In the genomic region with DNA sequence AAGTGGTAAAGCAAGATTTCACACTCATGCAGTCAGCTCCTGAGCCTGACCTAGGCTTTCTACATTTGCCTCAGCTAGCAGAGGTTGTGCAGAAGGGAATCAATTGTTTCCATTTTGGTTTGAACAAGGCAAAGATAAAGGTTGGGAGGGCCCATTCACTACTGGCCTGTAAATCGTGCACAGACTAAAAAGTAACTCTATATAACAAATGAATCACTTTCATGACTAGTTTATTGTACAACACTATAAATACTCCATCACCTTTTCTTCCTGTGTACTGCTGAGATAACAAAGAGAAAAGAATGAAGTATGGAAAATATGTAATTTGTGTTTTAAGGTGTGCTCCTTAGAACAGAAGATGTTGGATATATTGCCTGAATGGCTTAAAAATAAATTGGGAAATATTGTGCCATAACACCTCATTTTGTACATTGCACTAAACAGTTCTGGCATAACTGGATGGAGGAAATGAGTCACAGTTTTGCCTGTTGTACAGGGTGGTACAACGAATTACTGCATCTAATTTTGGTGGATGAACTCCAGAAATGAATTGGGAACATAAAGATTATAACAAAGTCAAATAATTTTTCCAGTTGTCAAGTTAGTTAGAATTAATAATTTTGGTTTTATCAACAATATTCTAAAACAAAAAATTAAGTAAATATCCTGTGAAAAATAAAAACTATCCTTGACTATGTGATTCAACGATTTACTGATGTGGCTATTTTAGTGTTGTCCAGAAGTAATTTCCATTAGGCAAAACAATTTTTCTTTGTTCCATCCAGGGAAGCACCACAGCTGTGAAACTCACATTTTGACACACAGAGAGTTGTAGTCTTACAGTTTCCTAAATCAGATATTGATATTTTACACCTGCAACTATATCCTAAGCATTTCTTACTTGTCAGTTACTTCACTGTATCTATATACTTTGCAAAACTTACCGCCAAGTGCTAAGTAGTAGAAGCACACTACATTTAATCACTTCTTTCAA, we compare ENCODE assay signal across 11 cellular contexts. TPM values are rescaled to one million over a fixed set of nuclear protein-coding genes. Genes with fewer than 3 reads are reported as not detected.
DNase-seq lines count a peak whose midpoint lies in the region; ATAC-seq and TF ChIP-seq lines count a peak whose summit lies in the region.
"Had no signal": no experiment of that assay in that cellular context is flagged by ENCODE, and none has a peak within 500 bp of the region (broad histone marks: within the 10 kb centered on the region; RNA-seq: fewer than 3 reads in every experiment).

No MANE protein-coding gene starts in this region.

- TF ChIP-seq POLR2A in stomach (IDR thresholded peaks at IDR 0.05), result no peak

- H3K9me3 ChIP-seq in ascending aorta (no peaks in the 10 kb centered on the region), stomach (no peaks in the 10 kb centered on the region)
- H3K9me3 ChIP-seq in CD4-positive, alpha-beta memory T cell (ENCODE audit: control insufficient read depth in 1 of 2, low read length in 2 of 2), result no peaks in the 10 kb centered on the region

- ATAC-seq in HG03039 (IDR thresholded peaks at IDR 0.05; ENCODE audit: unreplicated experiment), result no peak

- no peaks in the 10 kb centered on the region for H3K4me1 Mint-ChIP-seq in CD4-positive, alpha-beta memory T cell

- no peaks in the 10 kb centered on the region for H3K27me3 ChIP-seq in ascending aorta
- H3K27me3 ChIP-seq in stomach, result no peaks in the 10 kb centered on the region
- no peaks in the 10 kb centered on the region for H3K27me3 ChIP-seq in CD4-positive, alpha-beta memory T cell (ENCODE audit: insufficient read depth, low read length)

- no peaks in the 10 kb centered on the region for H3K27me3 Mint-ChIP-seq in CD4-positive, alpha-beta memory T cell

- no peak for TF ChIP-seq EP300 in stomach (IDR thresholded peaks at IDR 0.05)

- 57 to 71% (median 62%) methylated on average over 4 of the region's 4 CpGs for WGBS in stomach, 5 donors

- peaks cover 0 to 7% (median 2%) of the 10 kb centered on the region in 8 donors for H3K9me3 Mint-ChIP-seq in CD4-positive, alpha-beta memory T cell
- H3K9me3 Mint-ChIP-seq: H9 had no signal

- CTCF ChIA-PET in CD4-positive, alpha-beta memory T cell (lab: Charles Lee; ENCODE audit: partially characterized antibody), result no interaction called here

- peak; percentile 23 for DNase-seq in HT-29 (ENCODE audit: low spot score)
- no peak for DNase-seq in ascending aorta (ENCODE audit: low spot score in 2 of 2)
- peak; percentile 62 for DNase-seq in globus pallidus (ENCODE audit: low spot score)
- DNase-seq in stomach, result no peak
- no peak for DNase-seq in COR-L47 (lab: John Stamatoyannopoulos, UW)
- no peak for DNase-seq in HUDEP-2 (lab: John Stamatoyannopoulos, UW; ENCODE audit: unreplicated experiment in 76 of 76)
- no peak for DNase-seq in CD4-positive, alpha-beta memory T cell
- DNase-seq: H9, NCI-H1694, SHP77 had no signal

- intact Hi-C loops in ascending aorta (cut with DNase I), result no loop called here
- intact Hi-C loops in stomach (cut with DNase I; ENCODE audit: low total_unique reads), result no loop called here
- intact Hi-C loops in CD4-positive, alpha-beta memory T cell (cut with micrococcal nuclease), result no loop called here

- H3K4me1 ChIP-seq in ascending aorta, result peaks cover 0 to 18% of the 10 kb centered on the region in 2 donors
- peaks cover 0 to 13% (median 7%) of the 10 kb centered on the region in 4 donors for H3K4me1 ChIP-seq in stomach
- H3K4me1 ChIP-seq in CD4-positive, alpha-beta memory T cell (ENCODE audit: insufficient read depth, low read length), result no peaks in the 10 kb centered on the region

- H3K36me3 ChIP-seq in ascending aorta (no peaks in the 10 kb centered on the region), stomach (no peaks in the 10 kb centered on the region)
- no peaks in the 10 kb centered on the region for H3K36me3 ChIP-seq in CD4-positive, alpha-beta memory T cell (ENCODE audit: insufficient read depth, low read length)

- no peak overlapping the region for H3K27ac Mint-ChIP-seq in CD4-positive, alpha-beta memory T cell
- H3K27ac Mint-ChIP-seq: H9 had no signal

- H3K4me3 Mint-ChIP-seq in CD4-positive, alpha-beta memory T cell, result no peak overlapping the region
- H3K4me3 Mint-ChIP-seq: H9 had no signal

- no peaks in the 10 kb centered on the region for H3K36me3 Mint-ChIP-seq in CD4-positive, alpha-beta memory T cell

- peak overlapping the region; percentile 49 to 60 for H3K27ac ChIP-seq in ascending aorta
- peak overlapping the region in 3 of 5 donors; percentile 6 to 49 (median 10) for H3K27ac ChIP-seq in stomach
- no peak overlapping the region for H3K27ac ChIP-seq in CD4-positive, alpha-beta memory T cell (ENCODE audit: low read depth, low read length)

- POLR2A ChIA-PET in CD4-positive, alpha-beta memory T cell (lab: Charles Lee; ENCODE audit: partially characterized antibody), result no interaction called here

- TF ChIP-seq CTCF in ascending aorta (IDR thresholded peaks at IDR 0.05) (no peak), stomach (IDR thresholded peaks at IDR 0.05) (no peak)

- H3K4me3 ChIP-seq in ascending aorta (no peak overlapping the region), stomach (no peak overlapping the region)
- no peak overlapping the region for H3K4me3 ChIP-seq in CD4-positive, alpha-beta memory T cell (ENCODE audit: low read length in 2 of 2)

RNA-seq across cellular contexts. Expression of a gene that starts 18.0 kb away (rescaled TPM):
- 57.8 and 79.6 TPM in 2 replicates for total RNA-seq in HT-29 (2014; rRNA removed; shearing (Covaris generic))
- total RNA-seq in ascending aorta (16.6 TPM), stomach (100 to 1,000 TPM in 3 of 5 donors, 10 to 100 TPM in 2; 45.9 to 344 (median 103) TPM)
- polyA plus RNA-seq in stomach, result 1 to 10 TPM; 4.5 to 7.9 (median 5.6) TPM
- total RNA-seq in CD4-positive, alpha-beta memory T cell, result under 1 TPM; 0.47 to 0.50 TPM
- not detected for polyA plus RNA-seq in CD4-positive, alpha-beta memory T cell

Comparison
In these comparisons a context has a peak if more than half of its experiments do, and no peak if none do; other contexts are left out.
1. DNase-seq: peak in HT-29 (single experiment) and globus pallidus (single experiment); none in ascending aorta (0 of 2), stomach (single experiment), COR-L47 (single experiment), HUDEP-2 (0 of 76) and CD4-positive, alpha-beta memory T cell (0 of 5).
2. RNA of a gene that starts 18.0 kb away (total RNA-seq): 45.9 to 344 TPM in stomach, 57.8 to 79.6 TPM in HT-29 and 16.6 TPM in ascending aorta (single experiment); 0.47 to 0.50 TPM in CD4-positive, alpha-beta memory T cell; every median in the first group is over 10 times any median in the second.